In genomic region chr16:86735727-86736126, GRCh38 we compare ENCODE assay signal across 29 cellular contexts.
"Had no signal": no experiment of that assay in that cellular context is flagged by ENCODE, and none has a peak within 500 bp of the region (broad histone marks: within the 10 kb centered on the region; RNA-seq: fewer than 3 reads in every experiment).

No MANE protein-coding gene starts in this region.

- H3K79me2 ChIP-seq: hepatocyte had no signal

- H3K4me3 ChIP-seq: dorsolateral prefrontal cortex, gastrocnemius medialis, heart left ventricle, hepatocyte, left lung, neural progenitor cell, psoas muscle, suprapubic skin, vagina had no signal

- H3K9ac ChIP-seq: neural progenitor cell had no signal

- DNase-seq: effector CD4-positive, alpha-beta T cell; endodermal cell; foreskin fibroblast; gastrocnemius medialis; kidney; left lung; mesendoderm; midbrain; naive thymus-derived CD4-positive, alpha-beta T cell; nucleus accumbens; small intestine; stimulated activated CD4-positive, alpha-beta T cell treated with anti-CD3 and anti-CD28 coated beads, Interleukin-12 subunit alpha, Interleukin-12 subunit beta, amount 100 ng/mL, for 4 hours; stimulated activated CD4-positive, alpha-beta T cell treated with anti-CD3 and anti-CD28 coated beads, Interleukin-1b, Interleukin-23, amount 100 ng/mL, for 48 hours; stimulated activated CD4-positive, alpha-beta T cell treated with anti-CD3 and anti-CD28 coated beads, Interleukin-4, amount 100 ng/mL, for 1 hour; stimulated activated CD8-positive, alpha-beta memory T cell treated with anti-CD3 and anti-CD28 coated beads, Interleukin-4, amount 100 ng/mL, for 48 hours; stimulated activated naive CD4-positive, alpha-beta T cell; stimulated activated naive CD8-positive, alpha-beta T cell treated with anti-CD3 and anti-CD28 coated beads, Interleukin-15, amount 100 ng/mL, for 72 hours; trophoblast cell had no signal

- ATAC-seq: esophagus mucosa; gastrocnemius medialis; heart left ventricle; left lung; naive thymus-derived CD4-positive, alpha-beta T cell; psoas muscle; right cardiac atrium; stimulated activated naive CD8-positive, alpha-beta T cell treated with anti-CD3 and anti-CD28 coated beads, Interleukin-15, amount 100 ng/mL, for 72 hours had no signal

- FAIRE-seq: colon, kidney, small intestine had no signal

- H3K27me3 ChIP-seq: vagina had no signal

- H3K36me3 ChIP-seq: gastrocnemius medialis, heart left ventricle, left lung, neural progenitor cell, suprapubic skin, vagina had no signal

- H3K27ac ChIP-seq: dorsolateral prefrontal cortex, epithelial cell of prostate, heart left ventricle, hepatocyte, left lung, neural progenitor cell, psoas muscle, suprapubic skin, vagina had no signal

- H3K9me3 ChIP-seq: gastrocnemius medialis, heart left ventricle, left lung, psoas muscle, suprapubic skin, vagina had no signal

- H2AFZ ChIP-seq: hepatocyte, neural progenitor cell had no signal

- H3K4me1 ChIP-seq: left lung, psoas muscle had no signal

- H3K4me2 ChIP-seq: hepatocyte, neural progenitor cell had no signal
